Comparison of ENCODE assay signal across 9 cellular contexts in genomic region chr2:226118471-226119429, GRCh38.
A peak's percentile ranks its signal among the peaks of the same experiment; 100 is the strongest.
DNase-seq lines count a peak whose midpoint lies in the region; ATAC-seq, FAIRE-seq and TF ChIP-seq lines count a peak whose summit lies in the region.
"Had no signal": no experiment of that assay in that cellular context is flagged by ENCODE, and none has a peak within 500 bp of the region (broad histone marks: within the 10 kb centered on the region; RNA-seq: fewer than 3 reads in every experiment).

No MANE protein-coding gene starts in this region.

- ATAC-seq in left lung, result peak; percentile 79
- no peak for ATAC-seq in activated naive CD8-positive, alpha-beta T cell treated with anti-CD3 and anti-CD28 coated beads, Interleukin-2, amount 50 U/mL, for 24 hours
- no peak for ATAC-seq in HG03159 (IDR thresholded peaks at IDR 0.05; ENCODE audit: unreplicated experiment)

- peaks cover 15% of the 10 kb centered on the region for H3K4me1 Mint-ChIP-seq in activated naive CD8-positive, alpha-beta T cell treated with anti-CD3 and anti-CD28 coated beads, Interleukin-2, amount 50 U/mL, for 24 hours

- peaks cover 18% of the 10 kb centered on the region for H3K27me3 Mint-ChIP-seq in activated naive CD8-positive, alpha-beta T cell treated with anti-CD3 and anti-CD28 coated beads, Interleukin-2, amount 50 U/mL, for 24 hours

- no peak for FAIRE-seq in GM12892 (lab: Jason Lieb, UNC)

- no peaks in the 10 kb centered on the region for H3K36me3 ChIP-seq in left lung
- no peaks in the 10 kb centered on the region for H3K36me3 ChIP-seq in urinary bladder (ENCODE audit: insufficient read depth)

- no peak overlapping the region for H3K4me3 Mint-ChIP-seq in activated naive CD8-positive, alpha-beta T cell treated with anti-CD3 and anti-CD28 coated beads, Interleukin-2, amount 50 U/mL, for 24 hours

- TF ChIP-seq POLR2A in GM12892 (IDR thresholded peaks at IDR 0.05; ENCODE audit: low read depth, low read length), result no peak

- intact Hi-C loops in left lung (cut with DNase I), result no loop called here

- H3K36me3 Mint-ChIP-seq in activated naive CD8-positive, alpha-beta T cell treated with anti-CD3 and anti-CD28 coated beads, Interleukin-2, amount 50 U/mL, for 24 hours (ENCODE audit: low read depth), result no peaks in the 10 kb centered on the region

- no peaks in the 10 kb centered on the region for H3K27me3 ChIP-seq in left lung

- H3K4me3 ChIP-seq in left lung (peak overlapping the region in 1 of 2 donors; percentile 20), urinary bladder (ENCODE audit: low read depth, low read length) (no peak overlapping the region)

- peaks cover 8 to 77% of the 10 kb centered on the region in 2 donors for H3K4me1 ChIP-seq in left lung
- H3K4me1 ChIP-seq in urinary bladder (ENCODE audit: insufficient read depth), result no peaks in the 10 kb centered on the region

- TF ChIP-seq CTCF in left lung (IDR thresholded peaks at IDR 0.05), result no peak

- DNase-seq in M059J (ENCODE audit: low read depth) (peak; percentile 91), astrocyte of the hippocampus (ENCODE audit: low read depth, low spot score) (peak; percentile 85), left lung (peak; percentile 8 to 40), GM12892 (ENCODE audit: insufficient read length) (no peak)
- DNase-seq in activated naive CD8-positive, alpha-beta T cell treated with anti-CD3 and anti-CD28 coated beads, Interleukin-2, amount 50 U/mL, for 24 hours, result no peak
- DNase-seq: stimulated activated CD4-positive, alpha-beta T cell treated with anti-CD3 and anti-CD28 coated beads, Interleukin-4, amount 100 ng/mL, for 4 hours; T-helper 1 cell had no signal

- no peaks in the 10 kb centered on the region for H3K9me3 Mint-ChIP-seq in activated naive CD8-positive, alpha-beta T cell treated with anti-CD3 and anti-CD28 coated beads, Interleukin-2, amount 50 U/mL, for 24 hours

- H3K27ac ChIP-seq in left lung (peak overlapping the region; percentile 77 to 84), urinary bladder (ENCODE audit: low read depth) (peak overlapping the region; percentile 92)

- no peak overlapping the region for H3K27ac Mint-ChIP-seq in activated naive CD8-positive, alpha-beta T cell treated with anti-CD3 and anti-CD28 coated beads, Interleukin-2, amount 50 U/mL, for 24 hours

- WGBS in urinary bladder, result 47% methylated on average over 10 of the region's 10 CpGs

- no peaks in the 10 kb centered on the region for H3K9me3 ChIP-seq in left lung

Comparison
In these comparisons a context has a peak if more than half of its experiments do, and no peak if none do; other contexts are left out.
1. DNase-seq: peak in M059J (single experiment), astrocyte of the hippocampus (single experiment) and left lung (2 of 2); none in GM12892 (single experiment) and activated naive CD8-positive, alpha-beta T cell treated with anti-CD3 and anti-CD28 coated beads, Interleukin-2, amount 50 U/mL, for 24 hours (single experiment).